ENCODE assay signal across 19 cellular contexts in genomic region chr7:121294448-121294992, GRCh38. TPM values are rescaled to one million over a fixed set of nuclear protein-coding genes. Genes with fewer than 3 reads are reported as not detected.
DNase-seq lines count a peak whose midpoint lies in the region; ATAC-seq and TF ChIP-seq lines count a peak whose summit lies in the region.
"Had no signal": no experiment of that assay in that cellular context is flagged by ENCODE, and none has a peak within 500 bp of the region (broad histone marks: within the 10 kb centered on the region; RNA-seq: fewer than 3 reads in every experiment).

No MANE protein-coding gene starts in this region.

- H2BK5ac ChIP-seq in trophoblast cell (ENCODE audit: low read depth, low read length, poor library complexity) = no peak overlapping the region

- TF ChIP-seq CTCF in OCI-LY7 (conservative IDR thresholded peaks at IDR 0.05; ENCODE audit: low read length) = no peak
- TF ChIP-seq CTCF in epithelial cell of esophagus (IDR thresholded peaks at IDR 0.05; ENCODE audit: insufficient read depth, low read depth, low read length, missing control alignments) = no peak

- H3K9me3 ChIP-seq in OCI-LY7 (ENCODE audit: low read length) = no peaks in the 10 kb centered on the region
- peaks cover 3% of the 10 kb centered on the region for H3K9me3 ChIP-seq in trophoblast cell (ENCODE audit: insufficient read depth, low read depth, low read length)

- H3K79me2 ChIP-seq in OCI-LY7 (ENCODE audit: insufficient read depth, low read depth, low read length) (no peaks in the 10 kb centered on the region), trophoblast cell (ENCODE audit: control insufficient read depth, insufficient read depth, low read length, poor library complexity) (no peaks in the 10 kb centered on the region)

- H4K8ac ChIP-seq in trophoblast cell (ENCODE audit: low read depth, low read length) = no peak overlapping the region

- DNase-seq in ELR (ENCODE audit: low read depth) = peak; percentile 30
- DNase-seq in OCI-LY7 (ENCODE audit: low spot score) = no peak
- peak; percentile 18 for DNase-seq in epithelial cell of esophagus (ENCODE audit: low read depth)
- DNase-seq in trophoblast cell = peak; percentile 17 to 82
- DNase-seq in amniotic stem cell (lab: John Stamatoyannopoulos, UW) = no peak
- DNase-seq: 8988T; CD4-positive, alpha-beta memory T cell; DMS153; DMS79; GF-D8; GOT3; H7; HFFc6 had no signal

- POLR2A ChIA-PET in OCI-LY7 (lab: Charles Lee) = interaction anchor here (0.7 kb wide), 2 partner anchors 17 to 235 kb away, joined by 3 read pairs; no protein-coding TSS in a partner anchor

- H3K4me2 ChIP-seq in OCI-LY7 (ENCODE audit: low read length) (no peak overlapping the region), trophoblast cell (ENCODE audit: low read length) (no peak overlapping the region)
- H3K4me2 ChIP-seq: BLaER1 had no signal

- no peak overlapping the region for H3K27ac ChIP-seq in OCI-LY7 (ENCODE audit: low read depth, low read length, poor library complexity, severe bottlenecking)
- H3K27ac ChIP-seq in trophoblast cell (ENCODE audit: low read depth, low read length) = no peak overlapping the region
- H3K27ac ChIP-seq: BLaER1 had no signal

- no peak overlapping the region for H3K18ac ChIP-seq in trophoblast cell (ENCODE audit: low read length)

- H3K4ac ChIP-seq in trophoblast cell (ENCODE audit: low read depth, low read length) = no peak overlapping the region

- intact Hi-C loops in OCI-LY7 (cut with micrococcal nuclease; ENCODE audit: unreplicated experiment) = no loop called here

- no peak overlapping the region for H2BK120ac ChIP-seq in trophoblast cell (ENCODE audit: insufficient read depth, low read length, poor library complexity)

- no peak overlapping the region for H2AK5ac ChIP-seq in trophoblast cell (ENCODE audit: low read length)

- ATAC-seq in GM21515 (IDR thresholded peaks at IDR 0.05; ENCODE audit: unreplicated experiment) = no peak
- no peak for ATAC-seq in HG03097 (IDR thresholded peaks at IDR 0.05; ENCODE audit: low FRiP score, unreplicated experiment)
- ATAC-seq: HCT116 had no signal

- no peaks in the 10 kb centered on the region for H3K9me2 ChIP-seq in OCI-LY7 (ENCODE audit: insufficient read depth, low read length)

- CTCF ChIA-PET in OCI-LY7 (lab: Charles Lee; ENCODE audit: unreplicated experiment) = no interaction called here

- no peaks in the 10 kb centered on the region for H3K4me1 ChIP-seq in OCI-LY7 (ENCODE audit: insufficient read depth, low read length, poor library complexity, severe bottlenecking)
- H3K4me1 ChIP-seq in trophoblast cell (ENCODE audit: control insufficient read depth in 1 of 2, insufficient read depth in 2 of 2, low read length in 2 of 2) = no peaks in the 10 kb centered on the region
- H3K4me1 ChIP-seq: BLaER1 had no signal

- H3K27me3 ChIP-seq in trophoblast cell (ENCODE audit: insufficient read depth, low read length) = no peaks in the 10 kb centered on the region
- H3K27me3 ChIP-seq: BLaER1 had no signal

- no peak overlapping the region for H3K14ac ChIP-seq in trophoblast cell (ENCODE audit: low read length)

- no peak overlapping the region for H4K91ac ChIP-seq in trophoblast cell (ENCODE audit: low read depth, low read length)

- H2AFZ ChIP-seq in OCI-LY7 (ENCODE audit: low read length) (0 out of 2 replicates have a peak overlapping the region, but pooled peaks have one; percentile 2), trophoblast cell (ENCODE audit: insufficient read depth, low read length, poor library complexity) (no peak overlapping the region)

- H3K79me1 ChIP-seq in trophoblast cell (ENCODE audit: low read length) = no peaks in the 10 kb centered on the region

- H3K9ac ChIP-seq in trophoblast cell (ENCODE audit: low read length) = no peak overlapping the region
- H3K9ac ChIP-seq: BLaER1 had no signal

- H4K12ac ChIP-seq in trophoblast cell (ENCODE audit: low read depth, low read length) = no peak overlapping the region

- no CpG with 5 or more reads among the region's 2 CpGs for WGBS in trophoblast cell (ENCODE audit: extremely low coverage, insufficient coverage, insufficient read length)

- H3K23ac ChIP-seq in trophoblast cell (ENCODE audit: low read length) = no peak overlapping the region

- H3K4me3 ChIP-seq in OCI-LY7 (ENCODE audit: low read depth, low read length, poor library complexity, severe bottlenecking) (no peak overlapping the region), epithelial cell of esophagus (ENCODE audit: low read length) (no peak overlapping the region), trophoblast cell (ENCODE audit: low read depth, low read length) (no peak overlapping the region)
- H3K4me3 ChIP-seq: BLaER1 had no signal

- H2BK12ac ChIP-seq in trophoblast cell (ENCODE audit: low read length) = no peak overlapping the region

- H3K36me3 ChIP-seq in OCI-LY7 (ENCODE audit: insufficient read depth, low read length) (no peaks in the 10 kb centered on the region), trophoblast cell (ENCODE audit: control insufficient read depth in 1 of 2, insufficient read depth in 2 of 2, low read length in 2 of 2) (no peaks in the 10 kb centered on the region)

- no peaks in the 10 kb centered on the region for H4K20me1 ChIP-seq in OCI-LY7 (ENCODE audit: insufficient read depth, low read length)
- H4K20me1 ChIP-seq: BLaER1 had no signal

- BruUV-seq in OCI-LY7 (replicated peaks; lab: Mats Ljungman, UMichigan) = no TSS peak

RNA-seq across cellular contexts. Expression of gene WNT16, which starts 34.3 kb away (rescaled TPM):
- total RNA-seq in OCI-LY7 (2014; rRNA removed; shearing (Covaris generic)) = not detected in 2 replicates
- total RNA-seq in OCI-LY7 (2022) = not detected in 2 replicates
- 0.03 TPM in 1 of 2 replicates, not detected in the other for polyA plus RNA-seq in trophoblast cell (2013)
- total RNA-seq: A673; CD4-positive, alpha-beta memory T cell; H7 had no signal
- polyA plus RNA-seq: CD14-positive monocyte; CD4-positive, alpha-beta memory T cell had no signal

Comparison
In these comparisons a context has a peak if more than half of its experiments do, and no peak if none do; other contexts are left out.
1. DNase-seq: peak in ELR (single experiment), epithelial cell of esophagus (single experiment) and trophoblast cell (2 of 2); none in OCI-LY7 (single experiment) and amniotic stem cell (single experiment).